Comparison of ENCODE assay signal across 20 cellular contexts in genomic region chr19:8377598-8377997, GRCh38. TPM values are rescaled to one million over a fixed set of nuclear protein-coding genes. Genes with fewer than 3 reads are reported as not detected.
"Had no signal": no experiment of that assay in that cellular context is flagged by ENCODE, and none has a peak within 500 bp of the region (broad histone marks: within the 10 kb centered on the region; RNA-seq: fewer than 3 reads in every experiment).

No MANE protein-coding gene starts in this region.

- H3K27me3 Mint-ChIP-seq: activated CD4-positive, alpha-beta T cell treated with anti-CD3 and anti-CD28 coated beads for 36 hours; activated CD8-positive, alpha-beta memory T cell treated with anti-CD3 and anti-CD28 coated beads, Interleukin-2, amount 10 ng/mL, durations not matched to agents 7 days and 5 days; central memory CD8-positive, alpha-beta T cell; stimulated activated naive CD8-positive, alpha-beta T cell treated with anti-CD3 and anti-CD28 coated beads, Interleukin-15, amount 100 ng/mL, for 72 hours had no signal

- H3K36me3 Mint-ChIP-seq: activated CD8-positive, alpha-beta memory T cell treated with anti-CD3 and anti-CD28 coated beads, Interleukin-2, amount 10 ng/mL, durations not matched to agents 7 days and 5 days had no signal

- H3K4me3 Mint-ChIP-seq: activated CD4-positive, alpha-beta T cell treated with anti-CD3 and anti-CD28 coated beads for 36 hours; activated CD8-positive, alpha-beta memory T cell treated with anti-CD3 and anti-CD28 coated beads, Interleukin-2, amount 10 ng/mL, durations not matched to agents 7 days and 5 days; central memory CD8-positive, alpha-beta T cell; neural crest cell; stimulated activated naive CD8-positive, alpha-beta T cell treated with anti-CD3 and anti-CD28 coated beads, Interleukin-15, amount 100 ng/mL, for 72 hours had no signal

- H3K27me3 ChIP-seq: brain microvascular endothelial cell, gastrocnemius medialis, left lung, vagina had no signal

- H3K27ac ChIP-seq: brain microvascular endothelial cell, coronary artery, gastrocnemius medialis, left lung, prostate gland, vagina had no signal

- H3K9me3 ChIP-seq: gastrocnemius medialis, prostate gland, vagina had no signal

- H3K4me3 ChIP-seq: coronary artery, gastrocnemius medialis, left lung, prostate gland, smooth muscle cell, vagina had no signal

- DNase-seq: activated CD4-positive, alpha-beta T cell treated with anti-CD3 and anti-CD28 coated beads for 36 hours; activated CD4-positive, alpha-beta T cell treated with anti-CD3 and anti-CD28 coated beads, Interleukin-2, amount 50 U/mL, for 48 hours; activated CD8-positive, alpha-beta memory T cell treated with anti-CD3 and anti-CD28 coated beads, Interleukin-2, amount 10 ng/mL, durations not matched to agents 7 days and 5 days; activated naive CD4-positive, alpha-beta T cell; anterior cingulate cortex; brain microvascular endothelial cell; gastrocnemius medialis; left lung; stimulated activated CD4-positive, alpha-beta T cell treated with anti-CD3 and anti-CD28 coated beads, Interleukin-4, amount 100 ng/mL, for 1 hour; stimulated activated naive CD8-positive, alpha-beta T cell treated with anti-CD3 and anti-CD28 coated beads, Interleukin-15, amount 100 ng/mL, for 72 hours; SW 1271; trophoblast cell had no signal

- H3K27ac Mint-ChIP-seq: activated CD4-positive, alpha-beta T cell treated with anti-CD3 and anti-CD28 coated beads for 36 hours; activated CD8-positive, alpha-beta memory T cell treated with anti-CD3 and anti-CD28 coated beads, Interleukin-2, amount 10 ng/mL, durations not matched to agents 7 days and 5 days had no signal

- H3K4me1 Mint-ChIP-seq: central memory CD8-positive, alpha-beta T cell had no signal

- ATAC-seq: activated CD4-positive, alpha-beta T cell treated with anti-CD3 and anti-CD28 coated beads for 36 hours; activated CD8-positive, alpha-beta memory T cell treated with anti-CD3 and anti-CD28 coated beads, Interleukin-2, amount 10 ng/mL, durations not matched to agents 7 days and 5 days; gastrocnemius medialis; left lung; right cardiac atrium; stimulated activated naive CD8-positive, alpha-beta T cell treated with anti-CD3 and anti-CD28 coated beads, Interleukin-15, amount 100 ng/mL, for 72 hours had no signal

- H3K36me3 ChIP-seq: prostate gland had no signal

RNA-seq across cellular contexts. Expression of gene ANGPTL4, which starts 13.6 kb away (rescaled TPM):
- total RNA-seq: mononuclear cell, neural crest cell had no signal
